8 cellular contexts compared by ENCODE assay signal in genomic region chr3:39106281-39107055, GRCh38. TPM values are rescaled to one million over a fixed set of nuclear protein-coding genes. Genes with fewer than 3 reads are reported as not detected.
A peak's percentile ranks its signal among the peaks of the same experiment; 100 is the strongest.
DNase-seq lines count a peak whose midpoint lies in the region; ATAC-seq, FAIRE-seq and TF ChIP-seq lines count a peak whose summit lies in the region.

No MANE protein-coding gene starts in this region.

- peaks cover 0 to 9% (median 0%) of the 10 kb centered on the region in 3 donors for H3K36me3 Mint-ChIP-seq in CD8-positive, alpha-beta memory T cell
- H3K36me3 Mint-ChIP-seq in astrocyte (ENCODE audit: low read depth, unreplicated experiment) = peaks cover 3% of the 10 kb centered on the region

- H3K27ac Mint-ChIP-seq in CD8-positive, alpha-beta memory T cell = peak overlapping the region; percentile 55 to 99 (median 90)
- peak overlapping the region; percentile 90 for H3K27ac Mint-ChIP-seq in astrocyte (ENCODE audit: unreplicated experiment)

- H3K27ac ChIP-seq in CD8-positive, alpha-beta memory T cell (ENCODE audit: low read depth, low read length) = peak overlapping the region; percentile 66
- H3K27ac ChIP-seq in astrocyte (ENCODE audit: low read depth, low read length) (peak overlapping the region; percentile 87), substantia nigra (ENCODE audit: low read depth, low read length, poor library complexity, severe bottlenecking) (peak overlapping the region; percentile 73)

- DNase-seq in CD8-positive, alpha-beta memory T cell = no peak
- DNase-seq in HS-5 (ENCODE audit: low read depth) = peak; percentile 42
- peak; percentile 33 for DNase-seq in astrocyte (ENCODE audit: low read depth)
- DNase-seq in kidney epithelial cell (ENCODE audit: low read depth) = no peak
- DNase-seq in substantia nigra (lab: John Stamatoyannopoulos, UW) = peak in 1 of 49 donors; percentile 27

- H3K4me1 ChIP-seq in CD8-positive, alpha-beta memory T cell (ENCODE audit: insufficient read depth, low read length) = peaks cover 29% of the 10 kb centered on the region
- H3K4me1 ChIP-seq in astrocyte (ENCODE audit: insufficient read depth, low read length) = peaks cover 17% of the 10 kb centered on the region

- H4K20me1 ChIP-seq in astrocyte (ENCODE audit: insufficient read depth, low read length) = peaks cover 51% of the 10 kb centered on the region

- no peaks in the 10 kb centered on the region for H3K9me3 ChIP-seq in CD8-positive, alpha-beta memory T cell (ENCODE audit: low read length)
- no peaks in the 10 kb centered on the region for H3K9me3 ChIP-seq in astrocyte (ENCODE audit: insufficient read depth, low read depth, low read length)

- ATAC-seq in HG03520 (IDR thresholded peaks at IDR 0.05; ENCODE audit: unreplicated experiment) (no peak), esophagus mucosa (no peak), GM18861 (IDR thresholded peaks at IDR 0.05; ENCODE audit: unreplicated experiment) (no peak)

- peaks cover 0 to 2% of the 10 kb centered on the region in 2 donors for H3K27me3 Mint-ChIP-seq in CD8-positive, alpha-beta memory T cell
- peaks cover 6% of the 10 kb centered on the region for H3K27me3 Mint-ChIP-seq in astrocyte (ENCODE audit: low read depth, unreplicated experiment)

- peak overlapping the region; percentile 93 for H3K9ac ChIP-seq in astrocyte (ENCODE audit: low read length)

- TF ChIP-seq CTCF in astrocyte (IDR thresholded peaks at IDR 0.05; ENCODE audit: insufficient read depth, low read depth, low read length) (no peak), kidney epithelial cell (IDR thresholded peaks at IDR 0.05; ENCODE audit: insufficient read depth, low read length, poor library complexity, severe bottlenecking) (no peak)

- H3K4me3 ChIP-seq in CD8-positive, alpha-beta memory T cell (ENCODE audit: low read length) = peak overlapping the region; percentile 71
- H3K4me3 ChIP-seq in astrocyte (ENCODE audit: insufficient read depth, low read depth, low read length) (peak overlapping the region; percentile 92), kidney epithelial cell (ENCODE audit: low read depth, low read length) (peak overlapping the region; percentile 95)

- no peaks in the 10 kb centered on the region for H3K9me3 Mint-ChIP-seq in CD8-positive, alpha-beta memory T cell
- H3K9me3 Mint-ChIP-seq in astrocyte (ENCODE audit: unreplicated experiment) = peaks cover 1% of the 10 kb centered on the region

- peaks cover 59% of the 10 kb centered on the region for H3K79me2 ChIP-seq in astrocyte (ENCODE audit: insufficient read depth, low read length)

- CTCF ChIA-PET in CD8-positive, alpha-beta memory T cell (lab: Charles Lee) = interaction anchor here (1.0 to 2.8 kb wide), 6 partner anchors 11 to 187 kb away, joined by 3 to 24 read pairs (median 5); no protein-coding TSS in a partner anchor

- peak overlapping the region; percentile 96 for H3K4me2 ChIP-seq in astrocyte (ENCODE audit: low read length)

- no peaks in the 10 kb centered on the region for H3K36me3 ChIP-seq in CD8-positive, alpha-beta memory T cell (ENCODE audit: insufficient read depth, low read length)
- no peaks in the 10 kb centered on the region for H3K36me3 ChIP-seq in astrocyte (ENCODE audit: insufficient read depth, low read length)
- no peaks in the 10 kb centered on the region for H3K36me3 ChIP-seq in kidney epithelial cell (ENCODE audit: control insufficient read depth, insufficient read depth, low read length)

- FAIRE-seq in astrocyte (lab: Jason Lieb, UNC) = no peak

- POLR2A ChIA-PET in CD8-positive, alpha-beta memory T cell (lab: Charles Lee) = no interaction called here

- peaks cover 55 to 64% (median 61%) of the 10 kb centered on the region in 3 donors for H3K4me1 Mint-ChIP-seq in CD8-positive, alpha-beta memory T cell
- H3K4me1 Mint-ChIP-seq in astrocyte (ENCODE audit: low read depth, unreplicated experiment) = peaks cover 14% of the 10 kb centered on the region

- H3K27me3 ChIP-seq in CD8-positive, alpha-beta memory T cell (ENCODE audit: insufficient read depth, low read length, poor library complexity, severe bottlenecking) = no peaks in the 10 kb centered on the region
- H3K27me3 ChIP-seq in astrocyte (ENCODE audit: insufficient read depth, low read length) (no peaks in the 10 kb centered on the region), kidney epithelial cell (ENCODE audit: control insufficient read depth, insufficient read depth, low read length) (no peaks in the 10 kb centered on the region)

- H2AFZ ChIP-seq in astrocyte (ENCODE audit: low read depth, low read length) = peak overlapping the region; percentile 97

- peak overlapping the region; percentile 79 to 90 (median 82) for H3K4me3 Mint-ChIP-seq in CD8-positive, alpha-beta memory T cell
- H3K4me3 Mint-ChIP-seq in astrocyte (ENCODE audit: unreplicated experiment) = peak overlapping the region; percentile 97

RNA-seq across cellular contexts. Expression of gene GORASP1, which starts 1.0 kb away (rescaled TPM):
- total RNA-seq in CD8-positive, alpha-beta memory T cell = 10 to 100 TPM; 21.6 to 22.8 TPM
- polyA plus RNA-seq in CD8-positive, alpha-beta memory T cell = 16.9 TPM
- total RNA-seq in astrocyte (39.5 and 45.6 TPM in 2 replicates), kidney epithelial cell (34.8 and 43.5 TPM in 2 replicates), esophagus mucosa (23.5 TPM)

RNA-seq across cellular contexts. Expression of gene TTC21A, which starts 1.0 kb away (rescaled TPM):
- 1 to 10 TPM in 1 of 2 experiments, under 1 TPM in 1; 0.80 to 1.1 TPM for total RNA-seq in CD8-positive, alpha-beta memory T cell
- 0.67 TPM for polyA plus RNA-seq in CD8-positive, alpha-beta memory T cell
- 3.9 and 4.1 TPM in 2 replicates for total RNA-seq in astrocyte
- 2.3 and 6.7 TPM in 2 replicates for total RNA-seq in kidney epithelial cell
- total RNA-seq in esophagus mucosa = 2.3 TPM

RNA-seq across cellular contexts. Expression of gene CSRNP1, which starts 46.9 kb away (rescaled TPM):
- total RNA-seq in CD8-positive, alpha-beta memory T cell = 10 to 100 TPM; 31.7 to 33.8 TPM
- polyA plus RNA-seq in CD8-positive, alpha-beta memory T cell = 30.7 TPM
- total RNA-seq in astrocyte = 42.3 and 47.0 TPM in 2 replicates
- 27.5 and 30.8 TPM in 2 replicates for total RNA-seq in kidney epithelial cell
- 15.4 TPM for total RNA-seq in esophagus mucosa

RNA-seq across cellular contexts. Expression of gene WDR48, which starts 54.7 kb away (rescaled TPM):
- total RNA-seq in CD8-positive, alpha-beta memory T cell = 10 to 100 TPM; 44.7 to 46.3 TPM
- polyA plus RNA-seq in CD8-positive, alpha-beta memory T cell = 44.7 TPM
- total RNA-seq in astrocyte (38.5 and 40.8 TPM in 2 replicates), kidney epithelial cell (31.5 and 33.2 TPM in 2 replicates), esophagus mucosa (17.5 TPM)

RNA-seq across cellular contexts. Expression of gene SCN11A, which starts 54.7 kb away (rescaled TPM):
- under 1 TPM; 0.07 to 0.09 TPM for total RNA-seq in CD8-positive, alpha-beta memory T cell
- not detected for polyA plus RNA-seq in CD8-positive, alpha-beta memory T cell
- total RNA-seq in astrocyte = 0.07 and 0.20 TPM in 2 replicates
- total RNA-seq in kidney epithelial cell = 0.04 and 0.27 TPM in 2 replicates
- 0.04 TPM for total RNA-seq in esophagus mucosa

Comparison
In these comparisons a context has a peak if more than half of its experiments do, and no peak if none do; other contexts are left out.
1. DNase-seq: peak in HS-5 (single experiment) and astrocyte (single experiment); none in CD8-positive, alpha-beta memory T cell (0 of 5) and kidney epithelial cell (single experiment).
2. Peak in every context shown above with its lines, with median percentiles within 50 percentile points of each other: H3K27ac ChIP-seq and H3K4me3 ChIP-seq.